Comparison of ENCODE assay signal across 15 cellular contexts in the genomic region with DNA sequence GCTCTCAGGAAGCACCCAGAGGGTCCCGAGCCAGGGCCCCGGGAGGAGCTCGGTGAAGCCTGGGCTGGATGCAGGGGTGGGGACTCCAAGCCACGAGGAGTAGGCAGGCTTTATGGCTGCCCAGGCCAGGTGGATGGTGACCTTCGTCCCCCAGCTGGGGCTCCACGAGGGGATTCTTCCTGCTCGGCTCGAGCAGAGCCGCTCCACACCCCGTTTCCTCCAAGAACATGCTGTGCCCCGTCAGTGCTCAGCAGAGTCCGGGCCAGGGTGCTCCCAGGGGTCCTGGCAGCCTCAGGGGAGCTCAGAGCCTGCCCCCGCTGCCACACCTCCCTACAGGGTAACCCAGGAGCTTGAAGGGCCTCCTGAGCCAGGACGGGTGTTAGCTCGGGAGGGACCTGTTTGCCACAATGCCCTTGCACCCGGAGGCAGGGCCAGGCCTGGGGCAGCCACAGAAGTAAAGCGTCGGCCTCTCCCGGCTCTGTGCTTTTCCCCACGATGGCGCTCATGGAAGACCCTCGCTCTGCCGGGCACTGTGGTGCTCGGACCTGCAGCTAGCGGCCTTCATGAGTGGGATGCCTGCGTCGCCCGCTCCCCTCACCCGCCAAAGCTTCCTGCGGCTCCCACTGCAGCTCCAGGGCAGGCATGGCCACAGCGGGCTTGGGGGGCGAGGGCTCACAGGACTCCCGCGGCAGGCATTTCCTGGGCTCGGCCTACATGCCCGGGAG.
DNase-seq lines count a peak whose midpoint lies in the region; ATAC-seq and TF ChIP-seq lines count a peak whose summit lies in the region.
"Had no signal": no experiment of that assay in that cellular context is flagged by ENCODE, and none has a peak within 500 bp of the region (broad histone marks: within the 10 kb centered on the region; RNA-seq: fewer than 3 reads in every experiment).

No MANE protein-coding gene starts in this region.

- H2BK15ac ChIP-seq in H9 (ENCODE audit: low read depth, low read length) = no peak overlapping the region

- no peak overlapping the region for H3K27ac Mint-ChIP-seq in H9
- H3K27ac Mint-ChIP-seq: CD8-positive, alpha-beta memory T cell had no signal

- no peaks in the 10 kb centered on the region for H3K27me3 ChIP-seq in BLaER1 treated with 17β-estradiol and CSF1 and Interleukin-3, amounts not matched to agents 10 nM and 100 nM
- H3K27me3 ChIP-seq in H9 (ENCODE audit: insufficient read depth, low read length) = no peaks in the 10 kb centered on the region
- H3K27me3 ChIP-seq: BE2C had no signal

- H2AFZ ChIP-seq in H9 (ENCODE audit: low read length) = no peak overlapping the region
- H2AFZ ChIP-seq: GM23248 had no signal

- no peak overlapping the region for H3T11ph ChIP-seq in H9 (ENCODE audit: low read length)

- no peaks in the 10 kb centered on the region for H3K9me3 ChIP-seq in BLaER1 treated with 17β-estradiol and CSF1 and Interleukin-3, amounts not matched to agents 10 nM and 100 nM (replicated peaks in 1 of 11)
- H3K9me3 ChIP-seq in H9 (ENCODE audit: control insufficient read depth, low read depth, low read length) (no peaks in the 10 kb centered on the region), mucosa of descending colon (no peaks in the 10 kb centered on the region)
- H3K9me3 ChIP-seq: A549, BE2C, Caco-2 had no signal

- no peak overlapping the region for H3K23ac ChIP-seq in H9 (ENCODE audit: insufficient read length, low read depth, low read length)

- H3K9me3 Mint-ChIP-seq in H9 = no peaks in the 10 kb centered on the region
- H3K9me3 Mint-ChIP-seq: CD8-positive, alpha-beta memory T cell had no signal

- H3K79me1 ChIP-seq in H9 (ENCODE audit: insufficient read depth, low read depth, low read length, poor library complexity, severe bottlenecking) = no peaks in the 10 kb centered on the region

- H4K20me1 ChIP-seq in BLaER1 treated with 17β-estradiol and CSF1 and Interleukin-3, amounts not matched to agents 10 nM and 100 nM = peaks cover 0 to 40% (median 0%) of the 10 kb centered on the region in 11 experiments; a peak in 3 of 22 replicates
- H4K20me1 ChIP-seq in H9 (ENCODE audit: control insufficient read depth, insufficient read depth, insufficient read length) = no peaks in the 10 kb centered on the region

- H4K91ac ChIP-seq in H9 (ENCODE audit: insufficient read length, low read depth, low read length) = no peak overlapping the region

- H3K27ac ChIP-seq in BLaER1 treated with 17β-estradiol and CSF1 and Interleukin-3, amounts not matched to agents 10 nM and 100 nM = no peak overlapping the region
- no peak overlapping the region for H3K27ac ChIP-seq in H9 (ENCODE audit: insufficient read length, low read depth, low read length)
- H3K27ac ChIP-seq: A549, GM23248, KMS-11 had no signal

- no peak overlapping the region for H3K56ac ChIP-seq in H9 (ENCODE audit: insufficient read length, low read depth, low read length)

- H3K23me2 ChIP-seq in H9 (ENCODE audit: insufficient read length, low read depth, low read length, poor library complexity, severe bottlenecking) = no peaks in the 10 kb centered on the region

- TF ChIP-seq CTCF in H9 (conservative IDR thresholded peaks at IDR 0.05) (no peak), mucosa of descending colon (IDR thresholded peaks at IDR 0.05) (no peak)

- H3K4ac ChIP-seq in H9 (ENCODE audit: low read depth, low read length) = no peak overlapping the region

- H2BK12ac ChIP-seq in H9 (ENCODE audit: insufficient read length, low read depth, low read length) = no peak overlapping the region

- intact Hi-C loops in mucosa of descending colon (cut with DNase I, micrococcal nuclease) = no loop called here

- no peak overlapping the region for H4K8ac ChIP-seq in H9 (replicated peaks; ENCODE audit: insufficient read length, low read depth, low read length)

- H3K4me1 ChIP-seq in BLaER1 treated with 17β-estradiol and CSF1 and Interleukin-3, amounts not matched to agents 10 nM and 100 nM = peaks cover 0 to 20% (median 11%) of the 10 kb centered on the region in 10 experiments; a peak in 14 of 20 replicates
- H3K4me1 ChIP-seq in H9 (ENCODE audit: insufficient read depth, low read length) (no peaks in the 10 kb centered on the region), mucosa of descending colon (ENCODE audit: low read depth) (no peaks in the 10 kb centered on the region)
- H3K4me1 ChIP-seq: A549, BE2C had no signal

- no CpG with 5 or more reads among the region's 36 CpGs for WGBS in H9 (ENCODE audit: extremely low coverage, insufficient read length, low lambda C conversion rate)

- no peaks in the 10 kb centered on the region for H3K4me1 Mint-ChIP-seq in H9
- H3K4me1 Mint-ChIP-seq: CD8-positive, alpha-beta memory T cell had no signal

- no peaks in the 10 kb centered on the region for H3K79me2 ChIP-seq in H9 (ENCODE audit: insufficient read depth, low read length)

- DNase-seq in H9 = no peak
- peak in 2 of 3 donors; percentile 12 to 47 for DNase-seq in mucosa of descending colon
- no peak for DNase-seq in mesenteric fat pad (ENCODE audit: low spot score)
- DNase-seq in SK-N-DZ (ENCODE audit: low spot score) = no peak
- no peak for DNase-seq in activated CD4-positive, alpha-beta T cell treated with anti-CD3 and anti-CD28 coated beads, Interleukin-2, amount 50 U/mL, for 1 hour
- DNase-seq: BE2C; CD8-positive, alpha-beta memory T cell; DND-41; GDM1; GM23248 had no signal

- H3K36me3 ChIP-seq in BLaER1 treated with 17β-estradiol and CSF1 and Interleukin-3, amounts not matched to agents 10 nM and 100 nM = no peaks in the 10 kb centered on the region
- H3K36me3 ChIP-seq in mucosa of descending colon (ENCODE audit: low read depth) = no peaks in the 10 kb centered on the region

- H3K18ac ChIP-seq in H9 (ENCODE audit: insufficient read length, low read depth, low read length) = no peak overlapping the region

- H3K9ac ChIP-seq in BLaER1 treated with 17β-estradiol and CSF1 and Interleukin-3, amounts not matched to agents 10 nM and 100 nM = peak overlapping the region in 5 of 11 experiments; percentile 9 to 53 (median 35); a peak in 5 of 22 replicates
- H3K9ac ChIP-seq in H9 (ENCODE audit: extremely low read depth, insufficient read length, low read length) = no peak overlapping the region
- H3K9ac ChIP-seq: GM23248, KMS-11 had no signal

- no peak overlapping the region for H2BK5ac ChIP-seq in H9 (ENCODE audit: insufficient read length, low read length)

- no peak overlapping the region for H2BK20ac ChIP-seq in H9 (ENCODE audit: low read depth, low read length, poor library complexity, severe bottlenecking)

- H2AK5ac ChIP-seq in H9 (ENCODE audit: insufficient read length, low read length) = no peak overlapping the region

- H3K14ac ChIP-seq in H9 (ENCODE audit: insufficient read depth, low read length) = peak overlapping the region; percentile 28; the same call in 1 of the 2 replicates

- no peak overlapping the region for H3K4me3 Mint-ChIP-seq in H9
- H3K4me3 Mint-ChIP-seq: CD8-positive, alpha-beta memory T cell had no signal

- no peak overlapping the region for H3K4me3 ChIP-seq in BLaER1 treated with 17β-estradiol and CSF1 and Interleukin-3, amounts not matched to agents 10 nM and 100 nM
- H3K4me3 ChIP-seq in mucosa of descending colon = no peak overlapping the region
- H3K4me3 ChIP-seq: A549, GM23248 had no signal

- no peaks in the 10 kb centered on the region; the same call in 1 of the 2 replicates for H3K27me3 Mint-ChIP-seq in H9 (ENCODE audit: low read depth)

- no peak overlapping the region for H4K5ac ChIP-seq in H9 (ENCODE audit: insufficient read length, low read depth, low read length)

- peak overlapping the region in 8 of 11 experiments; percentile 15 to 60 (median 48); a peak in 13 of 22 replicates for H3K4me2 ChIP-seq in BLaER1 treated with 17β-estradiol and CSF1 and Interleukin-3, amounts not matched to agents 10 nM and 100 nM
- no peak overlapping the region for H3K4me2 ChIP-seq in H9 (ENCODE audit: insufficient read depth, insufficient read length, low read length)
- H3K4me2 ChIP-seq: A549, KMS-11 had no signal

- ATAC-seq in mucosa of descending colon (peak; percentile 71), HG02610 (IDR thresholded peaks at IDR 0.05; ENCODE audit: unreplicated experiment) (no peak)
- ATAC-seq: A549 had no signal

- no peaks in the 10 kb centered on the region for H3K36me3 Mint-ChIP-seq in H9 (ENCODE audit: insufficient read depth in 1 of 3, low read depth in 3 of 3)
- H3K36me3 Mint-ChIP-seq: CD8-positive, alpha-beta memory T cell had no signal

- H2BK120ac ChIP-seq in H9 (ENCODE audit: low read depth, low read length, poor library complexity, severe bottlenecking) = no peak overlapping the region

Comparison
In these comparisons a context has a peak if more than half of its experiments do, and no peak if none do; other contexts are left out.
1. DNase-seq: peak in mucosa of descending colon (2 of 3); none in H9 (single experiment), mesenteric fat pad (single experiment), SK-N-DZ (single experiment) and activated CD4-positive, alpha-beta T cell treated with anti-CD3 and anti-CD28 coated beads, Interleukin-2, amount 50 U/mL, for 1 hour (single experiment).